14 cellular contexts compared by ENCODE assay signal in genomic region chr17:4072487-4073157, GRCh38.
DNase-seq lines count a peak whose midpoint lies in the region; ATAC-seq and TF ChIP-seq lines count a peak whose summit lies in the region.
"Had no signal": no experiment of that assay in that cellular context is flagged by ENCODE, and none has a peak within 500 bp of the region (broad histone marks: within the 10 kb centered on the region; RNA-seq: fewer than 3 reads in every experiment).

No MANE protein-coding gene starts in this region.

- H3K36me3 Mint-ChIP-seq in CD14-positive monocyte: peaks cover 88 to 92% of the 10 kb centered on the region in 2 donors

- H2AFZ ChIP-seq in PC-3 (ENCODE audit: low read length): no peak overlapping the region
- no peak overlapping the region for H2AFZ ChIP-seq in fibroblast of lung (ENCODE audit: low read length)

- H4K20me1 ChIP-seq in PC-3 (ENCODE audit: low read length) (no peaks in the 10 kb centered on the region), fibroblast of lung (ENCODE audit: control insufficient read depth, extremely low read depth, insufficient read depth, low read length) (no peaks in the 10 kb centered on the region)

- no peak overlapping the region for H3K9ac ChIP-seq in PC-3 (ENCODE audit: low read length)
- H3K9ac ChIP-seq in fibroblast of lung (ENCODE audit: insufficient read depth, low read length): no peak overlapping the region

- H3F3A ChIP-seq in PC-3 (ENCODE audit: low read length, unreplicated experiment): peaks cover 3% of the 10 kb centered on the region

- no peaks in the 10 kb centered on the region for H3K9me2 ChIP-seq in PC-3 (replicated peaks; ENCODE audit: low read length)

- TF ChIP-seq POLR2A in sigmoid colon (IDR thresholded peaks at IDR 0.05): no peak

- CTCF ChIA-PET in PC-3 (lab: Charles Lee): no interaction called here

- H3K4me1 Mint-ChIP-seq in CD14-positive monocyte: peaks cover 15% of the 10 kb centered on the region
- H3K4me1 Mint-ChIP-seq: activated naive CD8-positive, alpha-beta T cell treated with anti-CD3 and anti-CD28 coated beads, Interleukin-2, amount 10 ng/mL, durations not matched to agents 7 days and 5 days had no signal

- ATAC-seq in PC-3: peak; percentile 98
- ATAC-seq: HCT116, sciatic nerve had no signal

- H3K79me2 ChIP-seq in PC-3 (ENCODE audit: low read length) (no peaks in the 10 kb centered on the region), fibroblast of lung (ENCODE audit: control insufficient read depth, insufficient read depth, low read length) (no peaks in the 10 kb centered on the region)

- intact Hi-C loops in PC-3 (cut with micrococcal nuclease) (loop anchor here (1.0 to 5.0 kb wide), 3 partner anchors 20 to 137 kb away; no protein-coding TSS in a partner anchor), sigmoid colon (cut with DNase I) (no loop called here), CD14-positive monocyte (cut with micrococcal nuclease) (loop anchor here in 1 of 2 donors (10.0 kb wide), 1 partner anchor 228 kb away; the partner anchor contains the start of gene NCBP3)

- no peak overlapping the region; the same call in 1 of the 2 replicates for H3K4me3 ChIP-seq in PC-3 (ENCODE audit: low read length)
- no peak overlapping the region for H3K4me3 ChIP-seq in fibroblast of lung (replicated peaks in 1 of 4; ENCODE audit: control extremely low read depth in 1 of 4, insufficient read depth in 1 of 4, low read depth in 3 of 4, low read length in 4 of 4)
- H3K4me3 ChIP-seq in sigmoid colon: no peak overlapping the region

- H3K27me3 Mint-ChIP-seq in CD14-positive monocyte (ENCODE audit: low read depth in 3 of 3): peaks cover 0 to 2% (median 0%) of the 10 kb centered on the region in 3 donors
- H3K27me3 Mint-ChIP-seq: activated naive CD8-positive, alpha-beta T cell treated with anti-CD3 and anti-CD28 coated beads, Interleukin-2, amount 10 ng/mL, durations not matched to agents 7 days and 5 days had no signal

- WGBS in sigmoid colon, 2 donors: 82 to 83% methylated on average over 4 of the region's 4 CpGs

- no peak for TF ChIP-seq EP300 in sigmoid colon (IDR thresholded peaks at IDR 0.05)

- H3K9me3 Mint-ChIP-seq in CD14-positive monocyte: no peaks in the 10 kb centered on the region
- H3K9me3 Mint-ChIP-seq: activated naive CD8-positive, alpha-beta T cell treated with anti-CD3 and anti-CD28 coated beads, Interleukin-2, amount 10 ng/mL, durations not matched to agents 7 days and 5 days had no signal

- POLR2A ChIA-PET in PC-3 (lab: Charles Lee; ENCODE audit: unreplicated experiment): interaction anchor here (0.6 kb wide), 1 partner anchor 72 kb away, joined by 3 read pairs; no protein-coding TSS in a partner anchor

- H3K4me1 ChIP-seq in PC-3 (ENCODE audit: insufficient read depth, low read length) (peaks cover 20% of the 10 kb centered on the region), fibroblast of lung (ENCODE audit: control insufficient read depth, extremely low read depth, insufficient read depth, low read length) (peaks cover 4% of the 10 kb centered on the region), sigmoid colon (peaks cover 0 to 21% (median 12%) of the 10 kb centered on the region in 4 donors)

- H3K27ac ChIP-seq in PC-3 (ENCODE audit: low read length) (peak overlapping the region; percentile 66), fibroblast of lung (ENCODE audit: insufficient read depth, low read length) (peak overlapping the region; percentile 37), sigmoid colon (peak overlapping the region; percentile 40 to 73 (median 69))
- H3K27ac ChIP-seq: RWPE1 had no signal

- H3K9me3 ChIP-seq in PC-3 (ENCODE audit: low read length): no peaks in the 10 kb centered on the region
- H3K9me3 ChIP-seq in fibroblast of lung (ENCODE audit: control insufficient read depth, insufficient read depth, low read depth, low read length): no peaks in the 10 kb centered on the region
- no peaks in the 10 kb centered on the region for H3K9me3 ChIP-seq in sigmoid colon

- no peak overlapping the region for H3K4me3 Mint-ChIP-seq in CD14-positive monocyte
- H3K4me3 Mint-ChIP-seq: activated naive CD8-positive, alpha-beta T cell treated with anti-CD3 and anti-CD28 coated beads, Interleukin-2, amount 10 ng/mL, durations not matched to agents 7 days and 5 days had no signal

- BruUV-seq in PC-3 (replicated peaks; lab: Mats Ljungman, UMichigan): no TSS peak

- H3K4me2 ChIP-seq in PC-3 (ENCODE audit: low read length) (peak overlapping the region; percentile 56), fibroblast of lung (ENCODE audit: extremely low read depth, insufficient read depth, low read length) (no peak overlapping the region)

- H3K27me3 ChIP-seq in PC-3 (ENCODE audit: low read length) (no peaks in the 10 kb centered on the region), fibroblast of lung (ENCODE audit: control insufficient read depth, insufficient read depth, low read length) (no peaks in the 10 kb centered on the region), sigmoid colon (no peaks in the 10 kb centered on the region)

- DNase-seq in AG20443 (ENCODE audit: low spot score) (peak; percentile 32), PC-3 (peak; percentile 73), fibroblast of lung (ENCODE audit: low read depth in 2 of 2) (peak; percentile 63 to 72), sigmoid colon (no peak), 8988T (no peak), CD14-positive monocyte (ENCODE audit: low spot score) (no peak), ureter (ENCODE audit: low spot score) (no peak), medulla oblongata (ENCODE audit: extremely low spot score) (no peak)
- DNase-seq: activated naive CD8-positive, alpha-beta T cell treated with anti-CD3 and anti-CD28 coated beads, Interleukin-2, amount 10 ng/mL, durations not matched to agents 7 days and 5 days; NCI-H1436 treated with DMSO at 0.1 percent for 48 hours; T1000 had no signal

- H3K36me3 ChIP-seq in PC-3 (ENCODE audit: low read depth, low read length) (peaks cover 28% of the 10 kb centered on the region; the same call in 1 of the 2 replicates), fibroblast of lung (ENCODE audit: control insufficient read depth, insufficient read depth, low read length) (peaks cover 23% of the 10 kb centered on the region), sigmoid colon (peaks cover 20 to 98% (median 44%) of the 10 kb centered on the region in 4 donors)

- TF ChIP-seq CTCF in PC-3 (conservative IDR thresholded peaks at IDR 0.05; ENCODE audit: low read depth, low read length): no peak
- TF ChIP-seq CTCF in fibroblast of lung (conservative IDR thresholded peaks at IDR 0.05 in 1 of 2, IDR thresholded peaks at IDR 0.05 in 1 of 2; ENCODE audit: low read depth in 1 of 2, low read length in 2 of 2): no peak
- TF ChIP-seq CTCF in sigmoid colon (IDR thresholded peaks at IDR 0.05): no peak
- no peak for TF ChIP-seq CTCF in CD14-positive monocyte (IDR thresholded peaks at IDR 0.05)

- H3K27ac Mint-ChIP-seq in CD14-positive monocyte: peak overlapping the region in 1 of 7 donors; percentile 46
- H3K27ac Mint-ChIP-seq: activated naive CD8-positive, alpha-beta T cell treated with anti-CD3 and anti-CD28 coated beads, Interleukin-2, amount 10 ng/mL, durations not matched to agents 7 days and 5 days had no signal

Comparison
In these comparisons a context has a peak if more than half of its experiments do, and no peak if none do; other contexts are left out.
1. DNase-seq: peak in AG20443 (single experiment), PC-3 (single experiment) and fibroblast of lung (2 of 2); none in sigmoid colon (single experiment), 8988T (single experiment), CD14-positive monocyte (single experiment), ureter (single experiment) and medulla oblongata (single experiment).
2. Peak in every context shown above with its lines, with median percentiles within 50 percentile points of each other: H3K27ac ChIP-seq.